In the genomic region with DNA sequence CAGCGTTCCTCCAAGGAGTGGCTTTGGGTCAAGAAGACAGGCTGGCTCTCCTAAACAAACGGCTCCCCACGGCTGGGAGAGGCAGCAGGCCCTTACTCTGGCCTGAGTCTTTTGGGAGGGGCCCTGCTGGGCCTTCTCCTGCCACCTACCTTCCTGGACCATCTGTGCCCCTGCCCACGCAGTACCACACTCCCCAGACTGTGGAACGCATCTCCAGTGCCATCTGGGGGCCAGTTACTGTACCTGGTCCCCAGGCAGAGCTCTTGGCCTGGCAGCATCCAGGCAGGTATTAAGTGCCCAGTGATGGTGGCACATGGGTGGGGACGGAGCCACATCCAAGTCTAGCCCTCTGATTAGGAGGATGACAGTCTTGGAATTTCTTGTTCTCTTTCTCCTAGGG, we compare ENCODE assay signal across 9 cellular contexts. TPM values are rescaled to one million over a fixed set of nuclear protein-coding genes. Genes with fewer than 3 reads are reported as not detected.
DNase-seq lines count a peak whose midpoint lies in the region; ATAC-seq and TF ChIP-seq lines count a peak whose summit lies in the region.
"Had no signal": no experiment of that assay in that cellular context is flagged by ENCODE, and none has a peak within 500 bp of the region (broad histone marks: within the 10 kb centered on the region; RNA-seq: fewer than 3 reads in every experiment).

No MANE protein-coding gene starts in this region.

- peak; percentile 73 for TF ChIP-seq CTCF in KMS-11 (conservative IDR thresholded peaks at IDR 0.05; ENCODE audit: low read depth, low read length)
- peak; percentile 17 for TF ChIP-seq CTCF in natural killer cell (IDR thresholded peaks at IDR 0.05)
- no peak for TF ChIP-seq CTCF in lower leg skin (IDR thresholded peaks at IDR 0.05)

- H4K20me1 ChIP-seq in KMS-11 (ENCODE audit: insufficient read depth), result no peaks in the 10 kb centered on the region

- 72 to 76% methylated on average over 6 of the region's 6 CpGs for WGBS in lower leg skin, 2 donors

- DNase-seq in DMS 273 treated with DMSO at 0.1 percent for 48 hours (lab: John Stamatoyannopoulos, UW) (peak; percentile 53), natural killer cell (no peak), lower leg skin (ENCODE audit: low spot score in 2 of 2) (no peak), NCI-H446 treated with DMSO at 0.1 percent for 48 hours (lab: John Stamatoyannopoulos, UW) (no peak), dedifferentiated amniotic fluid mesenchymal stem cell (ENCODE audit: extremely low spot score) (no peak)
- DNase-seq in activated CD8-positive, alpha-beta memory T cell treated with anti-CD3 and anti-CD28 coated beads, Interleukin-2, amount 50 U/mL, for 4 hours, result peak; percentile 65

- no peaks in the 10 kb centered on the region for H3K27me3 Mint-ChIP-seq in natural killer cell (ENCODE audit: low read depth in 2 of 2)

- ATAC-seq in natural killer cell (peak; percentile 60 to 81 (median 75)), GM19467 (IDR thresholded peaks at IDR 0.05; ENCODE audit: unreplicated experiment) (no peak)

- peaks cover 45% of the 10 kb centered on the region for H3K4me1 ChIP-seq in KMS-11 (ENCODE audit: low read depth, poor library complexity, severe bottlenecking)

- TF ChIP-seq POLR2A in lower leg skin (IDR thresholded peaks at IDR 0.05), result no peak

- intact Hi-C loops in natural killer cell (cut with micrococcal nuclease), result loop anchor here (1.0 kb wide), 1 partner anchor 46 kb away; no protein-coding TSS in a partner anchor
- intact Hi-C loops in lower leg skin (cut with DNase I; ENCODE audit: low total_unique reads), result no loop called here

- H3K27ac ChIP-seq in KMS-11, result peak overlapping the region; percentile 62; the same call in 1 of the 2 replicates

- H2AFZ ChIP-seq in KMS-11 (ENCODE audit: low read depth), result no peak overlapping the region

- H3K4me3 Mint-ChIP-seq in natural killer cell, result no peak overlapping the region
- H3K4me3 Mint-ChIP-seq: brain had no signal

- peaks cover 6% of the 10 kb centered on the region; the same call in 1 of the 2 replicates for H3K36me3 ChIP-seq in KMS-11 (ENCODE audit: insufficient read depth)

- H3K4me3 ChIP-seq in KMS-11 (IDR thresholded peaks at IDR 0.05; ENCODE audit: insufficient read depth, low read depth, low read length) (no peak overlapping the region), lower leg skin (ENCODE audit: low read depth, poor library complexity, severe bottlenecking) (no peak overlapping the region)

- peaks cover 10% of the 10 kb centered on the region; the same call in 1 of the 2 replicates for H3K79me2 ChIP-seq in KMS-11 (ENCODE audit: insufficient read depth, low read depth)

- H3K9me3 Mint-ChIP-seq in natural killer cell, result no peaks in the 10 kb centered on the region

- no peaks in the 10 kb centered on the region for H3K27me3 ChIP-seq in KMS-11 (ENCODE audit: insufficient read depth, low read depth)

- peak overlapping the region; percentile 80 for H3K4me2 ChIP-seq in KMS-11

- H3K9ac ChIP-seq in KMS-11, result no peak overlapping the region

- no peaks in the 10 kb centered on the region for H3K36me3 Mint-ChIP-seq in natural killer cell

- peaks cover 0 to 9% of the 10 kb centered on the region in 2 donors for H3K4me1 Mint-ChIP-seq in natural killer cell
- H3K4me1 Mint-ChIP-seq: brain had no signal

- no peak overlapping the region for H3K27ac Mint-ChIP-seq in natural killer cell

RNA-seq across cellular contexts. Expression of a gene that starts 14.4 kb away (rescaled TPM):
- 1 to 10 TPM; 4.1 to 9.2 (median 9.1) TPM for total RNA-seq in natural killer cell
- 10 to 100 TPM; 14.7 to 38.9 (median 24.6) TPM for total RNA-seq in lower leg skin

RNA-seq across cellular contexts. Expression of a gene that starts 14.5 kb away (rescaled TPM):
- total RNA-seq in natural killer cell (10 to 100 TPM; 20.0 to 24.1 (median 20.4) TPM), lower leg skin (10 to 100 TPM in 3 of 4 donors, 1 to 10 TPM in 1; 9.8 to 16.1 (median 10.3) TPM)

RNA-seq across cellular contexts. Expression of a gene that starts 16.9 kb away (rescaled TPM):
- total RNA-seq in natural killer cell, result 10 to 100 TPM; 39.1 to 55.0 (median 41.3) TPM
- total RNA-seq in lower leg skin, result 1 to 10 TPM; 2.7 to 6.8 (median 6.4) TPM

RNA-seq across cellular contexts. Expression of a gene that starts 28.5 kb away (rescaled TPM):
- total RNA-seq in natural killer cell (10 to 100 TPM; 35.3 to 44.5 (median 44.5) TPM), lower leg skin (10 to 100 TPM in 3 of 4 donors, 1 to 10 TPM in 1; 9.3 to 19.2 (median 15.9) TPM)

RNA-seq across cellular contexts. Expression of a gene that starts 54.1 kb away (rescaled TPM):
- total RNA-seq in natural killer cell (10 to 100 TPM; 38.2 to 44.2 (median 39.5) TPM), lower leg skin (10 to 100 TPM; 32.8 to 39.9 (median 35.7) TPM)

Comparison
In these comparisons a context has a peak if more than half of its experiments do, and no peak if none do; other contexts are left out.
1. DNase-seq: peak in DMS 273 treated with DMSO at 0.1 percent for 48 hours (single experiment) and activated CD8-positive, alpha-beta memory T cell treated with anti-CD3 and anti-CD28 coated beads, Interleukin-2, amount 50 U/mL, for 4 hours (single experiment); none in natural killer cell (single experiment), lower leg skin (0 of 2), NCI-H446 treated with DMSO at 0.1 percent for 48 hours (single experiment) and dedifferentiated amniotic fluid mesenchymal stem cell (single experiment).
2. CTCF ChIP-seq: peak in KMS-11 (single experiment) and natural killer cell (single experiment); none in lower leg skin (0 of 3).
3. RNA of a gene that starts 16.9 kb away (total RNA-seq): 39.1 to 55.0 TPM in natural killer cell; 2.7 to 6.8 TPM in lower leg skin; every median in the first group is over 4 times any median in the second.